In the genomic region with DNA sequence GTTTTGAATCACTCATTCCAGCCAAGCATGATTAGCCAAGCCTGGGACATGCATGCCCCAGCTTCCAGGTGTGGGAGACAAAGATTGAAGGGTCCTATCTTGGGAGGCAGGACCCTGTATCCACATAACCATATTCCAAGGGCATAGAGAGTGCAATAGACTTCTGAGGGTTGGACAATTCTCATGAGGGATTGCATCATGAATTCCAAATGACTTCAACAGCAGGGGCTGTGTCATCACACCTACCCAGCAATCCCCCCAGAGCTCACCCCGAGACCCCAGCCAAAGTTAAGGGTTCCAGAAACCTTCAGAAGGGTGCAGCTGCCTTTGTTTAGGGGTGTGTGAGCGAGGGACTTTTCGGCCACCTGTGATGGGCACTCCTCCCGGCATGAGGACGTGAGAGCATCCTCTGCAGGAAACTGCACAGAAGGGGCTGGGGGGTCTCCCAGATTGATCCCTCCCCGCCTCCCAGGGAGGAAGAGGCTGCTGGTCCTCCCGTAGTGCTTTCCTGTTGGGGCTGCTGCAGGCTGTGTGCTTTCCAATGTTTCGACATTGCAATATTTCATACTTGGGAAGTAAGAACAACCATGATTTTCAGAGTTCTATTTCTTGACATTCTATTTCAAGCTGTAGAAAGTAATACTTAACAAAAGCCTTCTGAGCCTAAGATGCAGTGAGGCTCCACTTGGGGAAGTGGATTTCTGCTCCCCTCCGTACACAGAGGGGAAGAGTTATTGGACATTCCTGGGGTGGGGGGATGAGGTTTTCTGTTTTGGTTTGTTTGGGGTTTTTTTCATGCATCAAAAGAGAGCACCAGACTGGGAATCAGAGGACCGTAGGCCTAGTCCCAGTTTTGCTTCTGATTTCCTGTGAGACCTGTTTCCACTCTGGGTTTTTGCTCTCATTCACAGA, we compare ENCODE assay signal across 15 cellular contexts.
"Had no signal": no experiment of that assay in that cellular context is flagged by ENCODE, and none has a peak within 500 bp of the region (broad histone marks: within the 10 kb centered on the region; RNA-seq: fewer than 3 reads in every experiment).

No MANE protein-coding gene starts in this region.

- DNase-seq: activated CD4-positive, alpha-beta T cell treated with anti-CD3 and anti-CD28 coated beads, Interleukin-2, amount 10 ng/mL, durations not matched to agents 7 days and 5 days; activated CD4-positive, CD25-positive, alpha-beta regulatory T cell; activated effector memory CD4-positive, alpha-beta T cell treated with Interleukin-2 at 50 U/mL for 16 hours; amniotic stem cell; brain microvascular endothelial cell; nephron progenitor cell; T-helper 17 cell had no signal

- FAIRE-seq: TTC549 had no signal

- H3K9me3 ChIP-seq: tibial nerve had no signal

- H3K4me1 Mint-ChIP-seq: stimulated activated effector memory CD8-positive, alpha-beta T cell treated with anti-CD3 and anti-CD28 coated beads, Interleukin-12 subunit alpha, Interleukin-12 subunit beta, amount 100 ng/mL, for 72 hours; T-helper 17 cell had no signal

- H3K79me2 ChIP-seq: parathyroid adenoma had no signal

- H2AFZ ChIP-seq: parathyroid adenoma had no signal

- H3K36me3 Mint-ChIP-seq: activated naive CD4-positive, alpha-beta T cell treated with anti-CD3 and anti-CD28 coated beads, Interleukin-2, amount 50 U/mL, for 24 hours; stimulated activated effector memory CD8-positive, alpha-beta T cell treated with anti-CD3 and anti-CD28 coated beads, Interleukin-12 subunit alpha, Interleukin-12 subunit beta, amount 100 ng/mL, for 72 hours had no signal

- H3K9me3 Mint-ChIP-seq: activated CD4-positive, alpha-beta T cell treated with anti-CD3 and anti-CD28 coated beads, Interleukin-2, amount 10 ng/mL, durations not matched to agents 7 days and 5 days; activated naive CD4-positive, alpha-beta T cell treated with anti-CD3 and anti-CD28 coated beads, Interleukin-2, amount 50 U/mL, for 24 hours; endodermal cell; nephron progenitor cell; stimulated activated effector memory CD8-positive, alpha-beta T cell treated with anti-CD3 and anti-CD28 coated beads, Interleukin-12 subunit alpha, Interleukin-12 subunit beta, amount 100 ng/mL, for 72 hours had no signal

- H3K27me3 Mint-ChIP-seq: activated CD4-positive, alpha-beta T cell treated with anti-CD3 and anti-CD28 coated beads, Interleukin-2, amount 10 ng/mL, durations not matched to agents 7 days and 5 days had no signal

- H3K27ac ChIP-seq: brain microvascular endothelial cell, parathyroid adenoma, tibial nerve had no signal

- ATAC-seq: left lobe of liver; stimulated activated effector memory CD8-positive, alpha-beta T cell treated with anti-CD3 and anti-CD28 coated beads, Interleukin-12 subunit alpha, Interleukin-12 subunit beta, amount 100 ng/mL, for 72 hours; T-helper 17 cell had no signal

- H3K9ac ChIP-seq: parathyroid adenoma had no signal

- H3K4me1 ChIP-seq: parathyroid adenoma had no signal

- H3K4me3 Mint-ChIP-seq: activated CD4-positive, alpha-beta T cell treated with anti-CD3 and anti-CD28 coated beads, Interleukin-2, amount 10 ng/mL, durations not matched to agents 7 days and 5 days; activated naive CD4-positive, alpha-beta T cell treated with anti-CD3 and anti-CD28 coated beads, Interleukin-2, amount 50 U/mL, for 24 hours; endodermal cell; nephron progenitor cell; stimulated activated effector memory CD8-positive, alpha-beta T cell treated with anti-CD3 and anti-CD28 coated beads, Interleukin-12 subunit alpha, Interleukin-12 subunit beta, amount 100 ng/mL, for 72 hours; T-helper 17 cell had no signal

- H3K27ac Mint-ChIP-seq: activated CD4-positive, alpha-beta T cell treated with anti-CD3 and anti-CD28 coated beads, Interleukin-2, amount 10 ng/mL, durations not matched to agents 7 days and 5 days; activated naive CD4-positive, alpha-beta T cell treated with anti-CD3 and anti-CD28 coated beads, Interleukin-2, amount 50 U/mL, for 24 hours; endodermal cell; stimulated activated effector memory CD8-positive, alpha-beta T cell treated with anti-CD3 and anti-CD28 coated beads, Interleukin-12 subunit alpha, Interleukin-12 subunit beta, amount 100 ng/mL, for 72 hours; T-helper 17 cell had no signal

- H3K36me3 ChIP-seq: brain microvascular endothelial cell had no signal

- H3K4me3 ChIP-seq: smooth muscle cell, tibial nerve had no signal

- H3K4me2 ChIP-seq: smooth muscle cell had no signal

- H3K27me3 ChIP-seq: brain microvascular endothelial cell, tibial nerve had no signal
